26 cellular contexts compared by ENCODE assay signal in genomic region chr17:2346475-2346874, GRCh38. TPM values are rescaled to one million over a fixed set of nuclear protein-coding genes. Genes with fewer than 3 reads are reported as not detected.
DNase-seq lines count a peak whose midpoint lies in the region; ATAC-seq and TF ChIP-seq lines count a peak whose summit lies in the region.
"Had no signal": no experiment of that assay in that cellular context is flagged by ENCODE, and none has a peak within 500 bp of the region (broad histone marks: within the 10 kb centered on the region; RNA-seq: fewer than 3 reads in every experiment).

No MANE protein-coding gene starts in this region.

- WGBS in esophagus squamous epithelium, 2 donors, result 34 to 74% methylated on average over 5 to 8 of the region's 8 CpGs
- WGBS in sigmoid colon, 2 donors, result 87 to 93% methylated on average over 8 of the region's 8 CpGs

- no peak for TF ChIP-seq EP300 in sigmoid colon (IDR thresholded peaks at IDR 0.05)

- H3K9me3 ChIP-seq in PC-9 (ENCODE audit: insufficient read depth, low read depth) (no peaks in the 10 kb centered on the region), esophagus squamous epithelium (no peaks in the 10 kb centered on the region), sigmoid colon (no peaks in the 10 kb centered on the region)
- H3K9me3 ChIP-seq: BLaER1, thyroid gland had no signal

- CTCF ChIA-PET in PC-9 (lab: Charles Lee), result interaction anchor here (0.6 to 1.0 kb wide), 3 partner anchors 8 to 39 kb away, joined by 3 to 6 read pairs (median 3); no protein-coding TSS in a partner anchor

- POLR2A ChIA-PET in PC-9 (lab: Charles Lee; ENCODE audit: unreplicated experiment), result interaction anchor here (0.7 kb wide), 1 partner anchor 15 kb away, joined by 3 read pairs; no protein-coding TSS in a partner anchor

- H2AFZ ChIP-seq in PC-9, result no peak overlapping the region

- H3K27ac ChIP-seq in C4-2B, result peak overlapping the region; percentile 86
- H3K27ac ChIP-seq in PC-9, result peak overlapping the region; percentile 77
- peak overlapping the region; percentile 57 to 82 (median 80) for H3K27ac ChIP-seq in esophagus squamous epithelium
- no peak overlapping the region for H3K27ac ChIP-seq in sigmoid colon
- H3K27ac ChIP-seq: BLaER1, thyroid gland had no signal

- TF ChIP-seq POLR2A in esophagus squamous epithelium (IDR thresholded peaks at IDR 0.05) (no peak), sigmoid colon (IDR thresholded peaks at IDR 0.05) (no peak)

- no peaks in the 10 kb centered on the region for H3K9me2 ChIP-seq in PC-9 (ENCODE audit: insufficient read depth)

- H3K36me3 ChIP-seq in PC-9 (ENCODE audit: low read depth), result no peaks in the 10 kb centered on the region
- H3K36me3 ChIP-seq in esophagus squamous epithelium, result peaks cover 0 to 35% (median 4%) of the 10 kb centered on the region in 3 donors
- H3K36me3 ChIP-seq in sigmoid colon, result peaks cover 0 to 29% (median 4%) of the 10 kb centered on the region in 4 donors

- peaks cover 48% of the 10 kb centered on the region for H3F3A ChIP-seq in PC-9 (ENCODE audit: insufficient read depth, low read depth)

- no peak for TF ChIP-seq CTCF in C4-2B (conservative IDR thresholded peaks at IDR 0.05)
- TF ChIP-seq CTCF in PC-9 (conservative IDR thresholded peaks at IDR 0.05), result no peak
- no peak for TF ChIP-seq CTCF in esophagus squamous epithelium (IDR thresholded peaks at IDR 0.05)
- no peak for TF ChIP-seq CTCF in sigmoid colon (IDR thresholded peaks at IDR 0.05)

- H4K20me1 ChIP-seq in PC-9 (ENCODE audit: insufficient read depth), result no peaks in the 10 kb centered on the region

- BruUV-seq in PC-9 (replicated peaks; lab: Mats Ljungman, UMichigan), result no TSS peak

- H3K27me3 ChIP-seq in PC-9 (ENCODE audit: insufficient read depth, low read depth) (no peaks in the 10 kb centered on the region), esophagus squamous epithelium (no peaks in the 10 kb centered on the region), sigmoid colon (no peaks in the 10 kb centered on the region)
- H3K27me3 ChIP-seq: BLaER1, thyroid gland had no signal

- no peaks in the 10 kb centered on the region; the same call in 1 of the 2 replicates for H3K79me2 ChIP-seq in PC-9 (ENCODE audit: low read depth)

- H3K4me1 ChIP-seq in PC-9 (replicated peaks; ENCODE audit: insufficient read depth) (peaks cover 34% of the 10 kb centered on the region), esophagus squamous epithelium (peaks cover 4 to 33% (median 6%) of the 10 kb centered on the region in 3 donors), sigmoid colon (no peaks in the 10 kb centered on the region)
- H3K4me1 ChIP-seq: BLaER1, thyroid gland had no signal

- intact Hi-C loops in PC-9 (cut with micrococcal nuclease; ENCODE audit: unreplicated experiment) (loop anchor here (1.0 to 2.0 kb wide), 2 partner anchors 8 to 44 kb away; partner anchors contain the start of genes SMG6 and SRR), esophagus squamous epithelium (cut with DNase I) (no loop called here), sigmoid colon (cut with DNase I) (no loop called here)

- H3K4me3 ChIP-seq in PC-9 (no peak overlapping the region), esophagus squamous epithelium (no peak overlapping the region), sigmoid colon (no peak overlapping the region)
- H3K4me3 ChIP-seq: BLaER1, skin epidermis, thyroid gland had no signal

- DNase-seq in PC-9 (peak; percentile 75 to 91), esophagus squamous epithelium (lab: John Stamatoyannopoulos, UW) (no peak), sigmoid colon (peak; percentile 28), NCI-H2196 (lab: John Stamatoyannopoulos, UW; ENCODE audit: unreplicated experiment) (no peak), HK-2 (ENCODE audit: unreplicated experiment) (no peak), cortex of kidney (lab: John Stamatoyannopoulos, UW) (no peak)
- DNase-seq: ACHN; activated CD4-positive, CD25-positive, alpha-beta regulatory T cell treated with anti-CD3 and anti-CD28 coated beads, Interleukin-2, amount 50 U/mL, for 72 hours; activated CD8-positive, alpha-beta T cell treated with anti-CD3 and anti-CD28 coated beads for 36 hours; activated gamma-delta T cell treated with Interleukin-2 at 50 U/mL for 16 hours; activated T-cell treated with anti-CD3 and anti-CD28 coated beads for 4 hours; Calu3; foreskin fibroblast; GOT3; left ventricle myocardium superior; MM.1S; NCI-H146; NCI-H2171 treated with DMSO at 0.1 percent for 48 hours; NCI-H526 treated with DMSO at 0.1 percent for 48 hours; stimulated activated naive CD4-positive, alpha-beta T cell; T1000; thyroid gland had no signal

- ATAC-seq in GM19324 (IDR thresholded peaks at IDR 0.05; ENCODE audit: low FRiP score, unreplicated experiment), result no peak
- ATAC-seq: activated CD8-positive, alpha-beta T cell treated with anti-CD3 and anti-CD28 coated beads for 36 hours; left ventricle myocardium superior had no signal

- peak overlapping the region; percentile 62 for H3K4me2 ChIP-seq in PC-9
- H3K4me2 ChIP-seq: BLaER1 had no signal

RNA-seq across cellular contexts. Expression of gene SGSM2, which starts 9.2 kb away (rescaled TPM):
- total RNA-seq in PC-9 (2021) (62.0 and 65.7 TPM in 2 replicates), esophagus squamous epithelium (10 to 100 TPM; 24.3 to 67.9 (median 35.3) TPM), sigmoid colon (10 to 100 TPM; 25.5 to 79.8 (median 54.9) TPM)
- 10 to 100 TPM in 2 of 3 donors, 1 to 10 TPM in 1; 6.2 to 43.9 (median 12.0) TPM for polyA plus RNA-seq in sigmoid colon

RNA-seq across cellular contexts. Expression of gene TSR1, which starts 10.2 kb away (rescaled TPM):
- total RNA-seq in PC-9 (2021) (42.3 and 42.5 TPM in 2 replicates), esophagus squamous epithelium (10 to 100 TPM; 20.3 to 70.2 (median 46.0) TPM), sigmoid colon (10 to 100 TPM; 21.9 to 56.3 (median 38.0) TPM)
- 10 to 100 TPM in 1 of 3 donors, 1 to 10 TPM in 2; 6.7 to 16.6 (median 9.0) TPM for polyA plus RNA-seq in sigmoid colon

RNA-seq across cellular contexts. Expression of gene SRR, which starts 42.7 kb away (rescaled TPM):
- 41.8 and 52.3 TPM in 2 replicates for total RNA-seq in PC-9 (2021)
- 10 to 100 TPM in 3 of 4 donors, 1 to 10 TPM in 1; 8.7 to 34.8 (median 15.8) TPM for total RNA-seq in esophagus squamous epithelium
- total RNA-seq in sigmoid colon, result 10 to 100 TPM in 3 of 4 donors, 1 to 10 TPM in 1; 10.0 to 27.8 (median 13.9) TPM
- polyA plus RNA-seq in sigmoid colon, result 1 to 10 TPM; 2.4 to 8.7 (median 5.3) TPM

RNA-seq across cellular contexts. Expression of gene SMG6, which starts 42.9 kb away (rescaled TPM):
- total RNA-seq in PC-9 (2021) (43.1 and 49.4 TPM in 2 replicates), esophagus squamous epithelium (10 to 100 TPM; 17.9 to 24.0 (median 20.1) TPM), sigmoid colon (10 to 100 TPM; 21.4 to 38.8 (median 25.7) TPM)
- 10 to 100 TPM; 11.1 to 23.9 (median 20.4) TPM for polyA plus RNA-seq in sigmoid colon

RNA-seq across cellular contexts. Expression of gene MNT, which starts 54.4 kb away (rescaled TPM):
- total RNA-seq in PC-9 (2021) (60.7 and 72.3 TPM in 2 replicates), esophagus squamous epithelium (10 to 100 TPM in 3 of 4 donors, 1 to 10 TPM in 1; 7.2 to 23.0 (median 17.4) TPM), sigmoid colon (10 to 100 TPM in 2 of 4 donors, 1 to 10 TPM in 2; 7.1 to 19.9 (median 11.6) TPM)
- 10 to 100 TPM in 1 of 3 donors, 1 to 10 TPM in 2; 2.1 to 24.1 (median 3.0) TPM for polyA plus RNA-seq in sigmoid colon

Comparison
In these comparisons a context has a peak if more than half of its experiments do, and no peak if none do; other contexts are left out.
1. H3K27ac ChIP-seq: peak in C4-2B (single experiment), PC-9 (single experiment) and esophagus squamous epithelium (4 of 4); none in sigmoid colon (0 of 4).
2. DNase-seq: peak in PC-9 (2 of 2) and sigmoid colon (single experiment); none in esophagus squamous epithelium (single experiment), NCI-H2196 (single experiment), HK-2 (single experiment) and cortex of kidney (single experiment).